13 cellular contexts compared by ENCODE assay signal in genomic region chr19:49165865-49166301, GRCh38. TPM values are rescaled to one million over a fixed set of nuclear protein-coding genes. Genes with fewer than 3 reads are reported as not detected.
DNase-seq lines count a peak whose midpoint lies in the region; ATAC-seq and TF ChIP-seq lines count a peak whose summit lies in the region.
"Had no signal": no experiment of that assay in that cellular context is flagged by ENCODE, and none has a peak within 500 bp of the region (broad histone marks: within the 10 kb centered on the region; RNA-seq: fewer than 3 reads in every experiment).

No MANE protein-coding gene starts in this region.

- peak; percentile 36 for ATAC-seq in Right ventricle myocardium superior (ENCODE audit: poor library complexity)
- ATAC-seq in HG03460 (IDR thresholded peaks at IDR 0.05; ENCODE audit: unreplicated experiment): no peak
- ATAC-seq in left lobe of liver: no peak

- H3K27me3 ChIP-seq in ascending aorta (no peaks in the 10 kb centered on the region), mucosa of stomach (ENCODE audit: control insufficient read depth, insufficient read depth, low read length) (no peaks in the 10 kb centered on the region)

- H3K4me1 Mint-ChIP-seq in type B pancreatic cell (ENCODE audit: unreplicated experiment): peaks cover 2% of the 10 kb centered on the region
- H3K4me1 Mint-ChIP-seq in activated T-helper 1 cell treated with anti-CD3 and anti-CD28 coated beads, Interleukin-12 subunit alpha, Interleukin-12 subunit beta, Interleukin-2, Interleukin-4 antibody, amounts not matched to agents 30 ng/mL and 10 ng/mL and 1 ng/mL, durations not matched to agents 14 hours and 24 hours and 36 hours (ENCODE audit: low read depth): no peaks in the 10 kb centered on the region
- H3K4me1 Mint-ChIP-seq: CD8-positive, alpha-beta memory T cell had no signal

- peaks cover 7 to 19% of the 10 kb centered on the region in 2 donors for H3K4me1 ChIP-seq in ascending aorta
- H3K4me1 ChIP-seq in mucosa of stomach (ENCODE audit: control insufficient read depth, insufficient read depth, low read length): peaks cover 32% of the 10 kb centered on the region

- peak overlapping the region; percentile 70 for H3K27ac Mint-ChIP-seq in type B pancreatic cell
- no peak overlapping the region for H3K27ac Mint-ChIP-seq in activated T-helper 1 cell treated with anti-CD3 and anti-CD28 coated beads, Interleukin-12 subunit alpha, Interleukin-12 subunit beta, Interleukin-2, Interleukin-4 antibody, amounts not matched to agents 30 ng/mL and 10 ng/mL and 1 ng/mL, durations not matched to agents 14 hours and 24 hours and 36 hours
- H3K27ac Mint-ChIP-seq: CD8-positive, alpha-beta memory T cell had no signal

- H3K36me3 ChIP-seq in ascending aorta: peaks cover 23 to 31% of the 10 kb centered on the region in 2 donors
- H3K36me3 ChIP-seq in mucosa of stomach (ENCODE audit: control insufficient read depth, insufficient read depth, low read length): no peaks in the 10 kb centered on the region

- peak in 1 of 3 experiments; percentile 19 for TF ChIP-seq CTCF in ascending aorta (IDR thresholded peaks at IDR 0.05)
- no peak for TF ChIP-seq CTCF in type B pancreatic cell (conservative IDR thresholded peaks at IDR 0.05)

- no peaks in the 10 kb centered on the region for H3K9me3 Mint-ChIP-seq in type B pancreatic cell
- no peaks in the 10 kb centered on the region for H3K9me3 Mint-ChIP-seq in activated T-helper 1 cell treated with anti-CD3 and anti-CD28 coated beads, Interleukin-12 subunit alpha, Interleukin-12 subunit beta, Interleukin-2, Interleukin-4 antibody, amounts not matched to agents 30 ng/mL and 10 ng/mL and 1 ng/mL, durations not matched to agents 14 hours and 24 hours and 36 hours
- H3K9me3 Mint-ChIP-seq: CD8-positive, alpha-beta memory T cell had no signal

- H3K27me3 Mint-ChIP-seq in type B pancreatic cell: no peaks in the 10 kb centered on the region
- H3K27me3 Mint-ChIP-seq in activated T-helper 1 cell treated with anti-CD3 and anti-CD28 coated beads, Interleukin-12 subunit alpha, Interleukin-12 subunit beta, Interleukin-2, Interleukin-4 antibody, amounts not matched to agents 30 ng/mL and 10 ng/mL and 1 ng/mL, durations not matched to agents 14 hours and 24 hours and 36 hours (ENCODE audit: insufficient read depth): peaks cover 4% of the 10 kb centered on the region

- DNase-seq in ascending aorta (ENCODE audit: low spot score in 2 of 2) (no peak), Right ventricle myocardium superior (no peak), type B pancreatic cell (ENCODE audit: extremely low spot score, unreplicated experiment) (no peak), left lobe of liver (ENCODE audit: low spot score) (no peak)
- no peak for DNase-seq in activated T-helper 1 cell treated with anti-CD3 and anti-CD28 coated beads, Interleukin-12 subunit alpha, Interleukin-12 subunit beta, Interleukin-2, Interleukin-4 antibody, amounts not matched to agents 30 ng/mL and 10 ng/mL and 1 ng/mL, durations not matched to agents 14 hours and 24 hours and 36 hours (ENCODE audit: low spot score)
- DNase-seq: activated CD4-positive, alpha-beta T cell treated with anti-CD3 and anti-CD28 coated beads for 48 hours; activated naive CD4-positive, alpha-beta T cell treated with Interleukin-2 at 50 U/mL for 16 hours; CD8-positive, alpha-beta memory T cell; KBM-7; NCI-H2029 treated with DMSO at 0.1 percent for 48 hours had no signal

- intact Hi-C loops in ascending aorta (cut with DNase I): no loop called here
- intact Hi-C loops in Right ventricle myocardium superior (cut with DNase I): no loop called here
- intact Hi-C loops in activated T-helper 1 cell treated with anti-CD3 and anti-CD28 coated beads, Interleukin-12 subunit alpha, Interleukin-12 subunit beta, Interleukin-2, Interleukin-4 antibody, amounts not matched to agents 30 ng/mL and 10 ng/mL and 1 ng/mL, durations not matched to agents 14 hours and 24 hours and 36 hours (cut with micrococcal nuclease): no loop called here

- H3K4me3 Mint-ChIP-seq in type B pancreatic cell: no peak overlapping the region
- H3K4me3 Mint-ChIP-seq in activated T-helper 1 cell treated with anti-CD3 and anti-CD28 coated beads, Interleukin-12 subunit alpha, Interleukin-12 subunit beta, Interleukin-2, Interleukin-4 antibody, amounts not matched to agents 30 ng/mL and 10 ng/mL and 1 ng/mL, durations not matched to agents 14 hours and 24 hours and 36 hours: no peak overlapping the region
- H3K4me3 Mint-ChIP-seq: CD8-positive, alpha-beta memory T cell had no signal

- H3K36me3 Mint-ChIP-seq in type B pancreatic cell: peaks cover 5% of the 10 kb centered on the region
- no peaks in the 10 kb centered on the region for H3K36me3 Mint-ChIP-seq in activated T-helper 1 cell treated with anti-CD3 and anti-CD28 coated beads, Interleukin-12 subunit alpha, Interleukin-12 subunit beta, Interleukin-2, Interleukin-4 antibody, amounts not matched to agents 30 ng/mL and 10 ng/mL and 1 ng/mL, durations not matched to agents 14 hours and 24 hours and 36 hours (ENCODE audit: low read depth)
- H3K36me3 Mint-ChIP-seq: CD8-positive, alpha-beta memory T cell had no signal

- peak overlapping the region; percentile 31 to 49 for H3K4me3 ChIP-seq in ascending aorta
- H3K4me3 ChIP-seq in mucosa of stomach (ENCODE audit: low read length): peak overlapping the region; percentile 36
- H3K4me3 ChIP-seq: smooth muscle cell had no signal

- H3K27ac ChIP-seq in ascending aorta: peak overlapping the region; percentile 89 to 92

- H3K9ac ChIP-seq in mucosa of stomach (ENCODE audit: low read length): peak overlapping the region; percentile 85

- H3K9me3 ChIP-seq in ascending aorta (no peaks in the 10 kb centered on the region), mucosa of stomach (ENCODE audit: control insufficient read depth, low read length) (no peaks in the 10 kb centered on the region)

RNA-seq across cellular contexts. Expression of gene TRPM4, which starts 8.3 kb away (rescaled TPM):
- 63.4 TPM for total RNA-seq in ascending aorta
- 24.8 TPM for total RNA-seq in Right ventricle myocardium superior
- 33.1 and 41.5 TPM in 2 replicates for total RNA-seq in type B pancreatic cell (ENCODE audit: low replicate concordance)
- total RNA-seq in left lobe of liver: 15.0 TPM
- 1.4 and 2.0 TPM in 2 replicates for total RNA-seq in activated T-helper 1 cell treated with anti-CD3 and anti-CD28 coated beads, Interleukin-12 subunit alpha, Interleukin-12 subunit beta, Interleukin-2, Interleukin-4 antibody, amounts not matched to agents 30 ng/mL and 10 ng/mL and 1 ng/mL, durations not matched to agents 14 hours and 24 hours and 36 hours
- total RNA-seq: CD8-positive, alpha-beta memory T cell had no signal

RNA-seq across cellular contexts. Expression of gene HRC, which starts 10.7 kb away (rescaled TPM):
- not detected for total RNA-seq in ascending aorta
- total RNA-seq in Right ventricle myocardium superior: 878 TPM
- 3.2 TPM in 1 of 2 replicates, not detected in the other for total RNA-seq in type B pancreatic cell (ENCODE audit: low replicate concordance)
- not detected for total RNA-seq in left lobe of liver
- total RNA-seq in activated T-helper 1 cell treated with anti-CD3 and anti-CD28 coated beads, Interleukin-12 subunit alpha, Interleukin-12 subunit beta, Interleukin-2, Interleukin-4 antibody, amounts not matched to agents 30 ng/mL and 10 ng/mL and 1 ng/mL, durations not matched to agents 14 hours and 24 hours and 36 hours: not detected in 2 replicates
- total RNA-seq: CD8-positive, alpha-beta memory T cell had no signal

RNA-seq across cellular contexts. Expression of gene PPFIA3, which starts 46.5 kb away (rescaled TPM):
- 33.3 TPM for total RNA-seq in ascending aorta
- total RNA-seq in Right ventricle myocardium superior: 5.0 TPM
- 15.2 and 17.8 TPM in 2 replicates for total RNA-seq in type B pancreatic cell (ENCODE audit: low replicate concordance)
- 2.3 TPM for total RNA-seq in left lobe of liver
- total RNA-seq in activated T-helper 1 cell treated with anti-CD3 and anti-CD28 coated beads, Interleukin-12 subunit alpha, Interleukin-12 subunit beta, Interleukin-2, Interleukin-4 antibody, amounts not matched to agents 30 ng/mL and 10 ng/mL and 1 ng/mL, durations not matched to agents 14 hours and 24 hours and 36 hours: 5.0 TPM in 2 replicates

RNA-seq across cellular contexts. Expression of gene C19orf73, which starts 46.9 kb away (rescaled TPM):
- total RNA-seq in ascending aorta: not detected
- total RNA-seq in Right ventricle myocardium superior: 1.3 TPM
- 2.3 and 2.6 TPM in 2 replicates for total RNA-seq in type B pancreatic cell (ENCODE audit: low replicate concordance)
- 2.2 TPM for total RNA-seq in left lobe of liver
- 2.6 and 2.9 TPM in 2 replicates for total RNA-seq in activated T-helper 1 cell treated with anti-CD3 and anti-CD28 coated beads, Interleukin-12 subunit alpha, Interleukin-12 subunit beta, Interleukin-2, Interleukin-4 antibody, amounts not matched to agents 30 ng/mL and 10 ng/mL and 1 ng/mL, durations not matched to agents 14 hours and 24 hours and 36 hours

RNA-seq across cellular contexts. Expression of gene LIN7B, which starts 51.7 kb away (rescaled TPM):
- 42.1 TPM for total RNA-seq in ascending aorta
- 21.3 TPM for total RNA-seq in Right ventricle myocardium superior
- 10.6 TPM in 2 replicates for total RNA-seq in type B pancreatic cell (ENCODE audit: low replicate concordance)
- total RNA-seq in left lobe of liver: 5.5 TPM
- 4.9 and 7.8 TPM in 2 replicates for total RNA-seq in activated T-helper 1 cell treated with anti-CD3 and anti-CD28 coated beads, Interleukin-12 subunit alpha, Interleukin-12 subunit beta, Interleukin-2, Interleukin-4 antibody, amounts not matched to agents 30 ng/mL and 10 ng/mL and 1 ng/mL, durations not matched to agents 14 hours and 24 hours and 36 hours

Comparison
In these comparisons a context has a peak if more than half of its experiments do, and no peak if none do; other contexts are left out.
1. RNA of gene HRC, which starts 10.7 kb away (total RNA-seq): 878 TPM in Right ventricle myocardium superior (single experiment); 3.2 TPM in type B pancreatic cell, not detected in ascending aorta (single experiment), not detected in left lobe of liver (single experiment) and not detected in activated T-helper 1 cell treated with anti-CD3 and anti-CD28 coated beads, Interleukin-12 subunit alpha, Interleukin-12 subunit beta, Interleukin-2, Interleukin-4 antibody, amounts not matched to agents 30 ng/mL and 10 ng/mL and 1 ng/mL, durations not matched to agents 14 hours and 24 hours and 36 hours; every median in the first group is over 100 times any median in the second.